ENCODE assay signal across 20 cellular contexts in the genomic region with DNA sequence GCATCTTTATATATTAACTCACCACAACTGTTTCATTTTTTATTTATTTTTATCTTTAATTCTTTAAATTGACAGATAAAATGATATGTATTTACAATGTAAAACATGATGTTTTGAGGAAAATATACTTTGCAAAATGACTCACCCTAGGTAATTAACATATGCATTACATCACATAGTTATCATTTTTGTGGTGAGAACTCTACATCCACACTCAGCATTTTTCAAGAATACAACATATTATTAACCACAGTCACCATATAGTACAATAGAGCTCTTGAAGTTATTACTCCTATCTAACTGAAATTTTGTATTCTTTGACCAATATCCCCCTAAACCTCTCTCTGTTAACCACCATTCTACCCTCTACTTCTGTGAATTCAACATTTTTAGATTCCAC.
DNase-seq lines count a peak whose midpoint lies in the region; ATAC-seq, FAIRE-seq and TF ChIP-seq lines count a peak whose summit lies in the region.
"Had no signal": no experiment of that assay in that cellular context is flagged by ENCODE, and none has a peak within 500 bp of the region (broad histone marks: within the 10 kb centered on the region; RNA-seq: fewer than 3 reads in every experiment).

No MANE protein-coding gene starts in this region.

- CTCF ChIA-PET in A549 (lab: Yijun Ruan, JAX), result no interaction called here

- H3K4me3 ChIP-seq in A549 (no peak overlapping the region), HUES48 (ENCODE audit: low read depth, low read length) (no peak overlapping the region), astrocyte of the spinal cord (ENCODE audit: low read depth, low read length) (no peak overlapping the region), prostate gland (no peak overlapping the region)
- H3K4me3 ChIP-seq: cardiac muscle cell had no signal

- H3K9ac ChIP-seq in HUES48 (ENCODE audit: low read depth, low read length), result no peak overlapping the region; the same call in 1 of the 2 replicates

- H3K9me3 ChIP-seq in A549 (no peaks in the 10 kb centered on the region; the same call in 2 of the 3 replicates), HUES48 (ENCODE audit: control insufficient read depth, insufficient read depth, low read length) (no peaks in the 10 kb centered on the region), prostate gland (no peaks in the 10 kb centered on the region)

- H3K4me1 ChIP-seq in A549 (peaks cover 21% of the 10 kb centered on the region), HUES48 (ENCODE audit: control insufficient read depth, insufficient read depth, low read length) (peaks cover 39% of the 10 kb centered on the region), foreskin keratinocyte (peaks cover 36% of the 10 kb centered on the region), prostate gland (replicated peaks) (no peaks in the 10 kb centered on the region)

- no peak for TF ChIP-seq POLR2A in A549 (IDR thresholded peaks at IDR 0.05; ENCODE audit: low read length)
- TF ChIP-seq POLR2A in prostate gland (IDR thresholded peaks at IDR 0.05), result no peak

- TF ChIP-seq CTCF in A549 (IDR thresholded peaks at IDR 0.05) (no peak), astrocyte of the spinal cord (IDR thresholded peaks at IDR 0.05; ENCODE audit: low read depth, low read length) (no peak), foreskin keratinocyte (conservative IDR thresholded peaks at IDR 0.05) (no peak), prostate gland (IDR thresholded peaks at IDR 0.05) (no peak)

- intact Hi-C loops in prostate gland (cut with DNase I), result no loop called here

- H3K27ac ChIP-seq in A549 (peak overlapping the region; percentile 14 to 45; a peak in 3 of 6 replicates), HUES48 (ENCODE audit: low read depth, low read length) (peak overlapping the region; percentile 21), foreskin keratinocyte (peak overlapping the region; percentile 26), prostate gland (no peak overlapping the region)
- H3K27ac ChIP-seq: cardiac muscle cell, WERI-Rb-1 had no signal

- DNase-seq in A549 (ENCODE audit: low read depth in 1 of 2, low spot score in 1 of 2) (no peak), astrocyte of the spinal cord (ENCODE audit: low read depth, low spot score) (peak; percentile 75), foreskin keratinocyte (peak; percentile 51 to 83), globus pallidus (ENCODE audit: low spot score) (no peak), NCI-H1436 (lab: John Stamatoyannopoulos, UW) (no peak), prostate gland (ENCODE audit: low spot score) (no peak), hypothalamus (lab: John Stamatoyannopoulos, UW) (no peak)
- DNase-seq: activated effector memory CD4-positive, alpha-beta T cell treated with Interleukin-2 at 50 U/mL for 16 hours; COR-L47; hippocampal formation; KBM-7; NCI-H1417 treated with DMSO at 0.1 percent for 48 hours; NCI-H446; nephron progenitor cell; OCI-M1; WERI-Rb-1 had no signal

- H3K27me3 ChIP-seq in HUES48 (ENCODE audit: control insufficient read depth, insufficient read depth, low read length) (no peaks in the 10 kb centered on the region), foreskin keratinocyte (no peaks in the 10 kb centered on the region), prostate gland (replicated peaks; ENCODE audit: insufficient read depth) (no peaks in the 10 kb centered on the region)
- H3K27me3 ChIP-seq: cardiac muscle cell had no signal

- peak; percentile 43 for FAIRE-seq in A549 (lab: Jason Lieb, UNC)
- FAIRE-seq: GM18507, GM19239 had no signal

- no peaks in the 10 kb centered on the region for H3K36me3 ChIP-seq in HUES48 (ENCODE audit: control insufficient read depth, insufficient read depth, low read length)
- H3K36me3 ChIP-seq in prostate gland, result no peaks in the 10 kb centered on the region
- H3K36me3 ChIP-seq: cardiac muscle cell, WERI-Rb-1 had no signal

- TF ChIP-seq RAD21 in A549 (conservative IDR thresholded peaks at IDR 0.05 in 1 of 2, IDR thresholded peaks at IDR 0.05 in 1 of 2), result no peak

- POLR2A ChIA-PET in A549 (lab: Yijun Ruan, JAX), result no interaction called here

- no peak for TF ChIP-seq EP300 in A549 (IDR thresholded peaks at IDR 0.05)

- in situ Hi-C loops in astrocyte of the spinal cord (cut with HindIII; ENCODE audit: low sequenced_read_pairs), result no loop called here

- H3K4me2 ChIP-seq in A549, result peak overlapping the region; percentile 55

- no peak for ATAC-seq in A549
- peak; percentile 95 for ATAC-seq in foreskin keratinocyte

TF ChIP-seq in A549, 52 proteins besides CTCF, POLR2A, EP300 and RAD21:
- peak; percentile 59 for TF ChIP-seq MAFK (IDR thresholded peaks at IDR 0.05; ENCODE audit: partially characterized antibody)
- no peak for TF ChIP-seq ZSCAN20 (CRISPR knock-in tag; IDR thresholded peaks at IDR 0.05)
- no peak for TF ChIP-seq FOSL2 (IDR thresholded peaks at IDR 0.05)
- peak; percentile 37; the same call in 1 of the 2 replicates for TF ChIP-seq FOSL2 (CRISPR knock-in tag; IDR thresholded peaks at IDR 0.05)
TF ChIP-seq in A549: peak in this region for 2.

Comparison
In these comparisons a context has a peak if more than half of its experiments do, and no peak if none do; other contexts are left out.
1. DNase-seq: peak in astrocyte of the spinal cord (single experiment) and foreskin keratinocyte (2 of 2); none in A549 (0 of 2), globus pallidus (single experiment), NCI-H1436 (single experiment), prostate gland (single experiment) and hypothalamus (0 of 51).
2. H3K27ac ChIP-seq: peak in A549 (2 of 2), HUES48 (single experiment) and foreskin keratinocyte (single experiment); none in prostate gland (0 of 2).